8 cellular contexts compared by ENCODE assay signal in the genomic region with DNA sequence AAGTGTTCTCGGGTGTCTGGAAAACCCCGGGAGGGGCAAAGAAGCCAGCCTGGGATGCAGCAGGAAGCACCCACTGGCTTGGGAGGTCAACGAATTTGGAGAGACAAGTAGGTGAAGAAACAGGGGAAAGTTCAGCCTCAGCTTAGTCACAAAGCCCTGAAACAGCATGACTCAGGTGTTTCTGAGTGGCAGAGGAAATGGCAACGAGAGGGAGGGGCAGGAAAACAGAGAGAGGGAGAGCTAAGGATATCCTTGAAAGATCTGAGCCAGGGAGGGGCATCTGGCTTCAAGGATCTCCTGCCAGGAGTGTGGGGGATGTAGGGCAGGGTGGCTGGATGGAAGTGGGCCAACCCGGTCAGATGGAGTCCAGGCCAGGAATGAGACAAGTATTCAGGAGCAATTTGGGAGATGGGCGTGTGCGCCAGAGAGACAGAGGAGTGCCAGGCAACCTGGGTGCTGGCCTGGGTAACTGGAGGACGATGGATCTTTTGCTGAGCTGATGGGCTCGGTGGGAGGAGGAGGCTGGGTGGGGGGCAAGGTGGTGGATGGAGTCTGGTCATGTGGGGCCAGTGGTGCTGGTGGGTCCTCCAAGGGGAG. TPM values are rescaled to one million over a fixed set of nuclear protein-coding genes. Genes with fewer than 3 reads are reported as not detected.
DNase-seq lines count a peak whose midpoint lies in the region; ATAC-seq, FAIRE-seq and TF ChIP-seq lines count a peak whose summit lies in the region.

No MANE protein-coding gene starts in this region.

- 32% methylated on average over 9 of the region's 9 CpGs for WGBS in GM12878 (ENCODE audit: insufficient coverage, insufficient replicate concordance, low lambda C conversion rate, missing lambda C conversion rate)
- 36 to 45% (median 39%) methylated on average over 9 of the region's 9 CpGs for WGBS in stomach, 5 donors

- H3K4me1 Mint-ChIP-seq in natural killer cell treated with Interleukin-12 subunit alpha and Interleukin-12 subunit beta and Interleukin-15 and Interleukin-18, amount 100 ng/mL, for 72 hours (ENCODE audit: low read depth in 2 of 2), result peaks cover 5 to 11% of the 10 kb centered on the region in 2 donors
- H3K4me1 Mint-ChIP-seq in natural killer cell, result peaks cover 0 to 7% of the 10 kb centered on the region in 2 donors

- H3K27ac ChIP-seq in GM12878 (ENCODE audit: control insufficient read depth, insufficient read depth) (no peak overlapping the region), stomach (peak overlapping the region; percentile 69 to 91 (median 81)), Karpas-422 (ENCODE audit: low read length) (no peak overlapping the region)

- H3K4me3 ChIP-seq in GM12878 (no peak overlapping the region), stomach (no peak overlapping the region), Karpas-422 (ENCODE audit: low read length) (no peak overlapping the region)

- H3K9me3 Mint-ChIP-seq in natural killer cell treated with Interleukin-12 subunit alpha and Interleukin-12 subunit beta and Interleukin-15 and Interleukin-18, amount 100 ng/mL, for 72 hours, result no peaks in the 10 kb centered on the region
- no peaks in the 10 kb centered on the region for H3K9me3 Mint-ChIP-seq in natural killer cell

- no peaks in the 10 kb centered on the region for H3K27me3 ChIP-seq in GM12878 (replicated peaks in 1 of 2; ENCODE audit: control insufficient read depth in 2 of 2, insufficient read depth in 2 of 2, low read length in 1 of 2)
- H3K27me3 ChIP-seq in stomach, result no peaks in the 10 kb centered on the region
- no peaks in the 10 kb centered on the region for H3K27me3 ChIP-seq in Karpas-422 (ENCODE audit: low read length)

- in situ Hi-C loops in GM12878 (cut with MboI), result no loop called here

- POLR2A ChIA-PET in GM12878 (lab: Charles Lee), result interaction anchor here (0.5 to 1.1 kb wide), 2 partner anchors 56 to 586 kb away, joined by 4 to 5 read pairs; no protein-coding TSS in a partner anchor

- H3K4me2 ChIP-seq in GM12878 (ENCODE audit: control insufficient read depth, insufficient read depth) (no peak overlapping the region), Karpas-422 (ENCODE audit: low read depth, low read length, poor library complexity, severe bottlenecking) (no peak overlapping the region)

- ATAC-seq in natural killer cell treated with Interleukin-12 subunit alpha and Interleukin-12 subunit beta and Interleukin-15 and Interleukin-18, amount 100 ng/mL, for 72 hours, result peak in 1 of 2 donors; percentile 23
- ATAC-seq in natural killer cell (no peak), GM12878 (peak; percentile 64), left colon (peak; percentile 79)

- no peak for FAIRE-seq in GM12878 (lab: Jason Lieb, UNC)

- H3K9ac ChIP-seq in GM12878 (ENCODE audit: control insufficient read depth, insufficient read depth, low read length) (no peak overlapping the region), Karpas-422 (ENCODE audit: low read length) (no peak overlapping the region)

- no peak for TF ChIP-seq RAD21 in GM12878 (IDR thresholded peaks at IDR 0.05; ENCODE audit: insufficient read depth, low read depth, low read length)

- H2AFZ ChIP-seq in GM12878 (ENCODE audit: control insufficient read depth, low read depth, low read length) (peak overlapping the region; percentile 34), Karpas-422 (ENCODE audit: low read length) (no peak overlapping the region)

- TF ChIP-seq POLR2A in GM12878 (IDR thresholded peaks at IDR 0.05; ENCODE audit: low read depth, low read length), result no peak
- no peak for TF ChIP-seq POLR2A in stomach (IDR thresholded peaks at IDR 0.05)

- H3K9me2 ChIP-seq in Karpas-422 (replicated peaks; ENCODE audit: insufficient read depth, low read length), result no peaks in the 10 kb centered on the region

- TF ChIP-seq CTCF in natural killer cell (IDR thresholded peaks at IDR 0.05) (no peak), GM12878 (IDR thresholded peaks at IDR 0.05 in 2 of 3, conservative IDR thresholded peaks at IDR 0.05 in 1 of 3; ENCODE audit: control insufficient read depth in 2 of 3, extremely low read depth in 1 of 3, insufficient read depth in 1 of 3, low read depth in 3 of 3, low read length in 3 of 3) (no peak), stomach (IDR thresholded peaks at IDR 0.05) (no peak)

- SMC1A ChIA-PET in GM12878 (lab: Charles Lee; ENCODE audit: uncharacterized antibody, unreplicated experiment), result interaction anchor here (0.7 to 1.4 kb wide), 2 partner anchors 10 to 35 kb away, joined by 3 read pairs; no protein-coding TSS in a partner anchor

- no peaks in the 10 kb centered on the region for H3K79me2 ChIP-seq in GM12878 (ENCODE audit: control insufficient read depth, insufficient read depth, low read length)
- no peaks in the 10 kb centered on the region for H3K79me2 ChIP-seq in Karpas-422 (ENCODE audit: low read length)

- no peak overlapping the region for H3K4me3 Mint-ChIP-seq in natural killer cell treated with Interleukin-12 subunit alpha and Interleukin-12 subunit beta and Interleukin-15 and Interleukin-18, amount 100 ng/mL, for 72 hours
- H3K4me3 Mint-ChIP-seq in natural killer cell, result no peak overlapping the region

- TF ChIP-seq EP300 in GM12878 (IDR thresholded peaks at IDR 0.05; ENCODE audit: borderline replicate concordance in 1 of 2, control insufficient read depth in 1 of 2, low read depth in 2 of 2, low read length in 2 of 2) (no peak), stomach (IDR thresholded peaks at IDR 0.05) (peak; percentile 62)

- no peaks in the 10 kb centered on the region for H3K36me3 Mint-ChIP-seq in natural killer cell treated with Interleukin-12 subunit alpha and Interleukin-12 subunit beta and Interleukin-15 and Interleukin-18, amount 100 ng/mL, for 72 hours
- no peaks in the 10 kb centered on the region for H3K36me3 Mint-ChIP-seq in natural killer cell

- no peak for DNase-seq in natural killer cell treated with Interleukin-12 subunit alpha and Interleukin-12 subunit beta and Interleukin-15 and Interleukin-18, amount 100 ng/mL, for 72 hours (ENCODE audit: low spot score)
- DNase-seq in natural killer cell (no peak), NOMO-1 treated with dmso at 0.1 percent for 144 hours (lab: John Stamatoyannopoulos, UW; ENCODE audit: unreplicated experiment) (peak; percentile 50), GM12878 (ENCODE audit: low read depth, low spot score) (no peak), left colon (peak; percentile 79 to 89), stomach (peak; percentile 77), ecto neural progenitor cell (ENCODE audit: low spot score) (no peak), Karpas-422 (no peak)

- RAD21 ChIA-PET in GM12878 (lab: Charles Lee; ENCODE audit: unreplicated experiment), result no interaction called here

- H3K27me3 Mint-ChIP-seq in natural killer cell treated with Interleukin-12 subunit alpha and Interleukin-12 subunit beta and Interleukin-15 and Interleukin-18, amount 100 ng/mL, for 72 hours, result peaks cover 6 to 7% of the 10 kb centered on the region in 2 donors
- peaks cover 0 to 6% of the 10 kb centered on the region in 2 donors for H3K27me3 Mint-ChIP-seq in natural killer cell (ENCODE audit: low read depth in 2 of 2)

- H4K20me1 ChIP-seq in GM12878 (ENCODE audit: control insufficient read depth, insufficient read depth) (no peaks in the 10 kb centered on the region), Karpas-422 (ENCODE audit: insufficient read depth, low read depth, low read length) (no peaks in the 10 kb centered on the region)

- H3K9me3 ChIP-seq in GM12878 (replicated peaks; ENCODE audit: control insufficient read depth, insufficient read depth, low read length) (no peaks in the 10 kb centered on the region), stomach (no peaks in the 10 kb centered on the region), Karpas-422 (ENCODE audit: low read length) (no peaks in the 10 kb centered on the region)

- intact Hi-C loops in natural killer cell (cut with micrococcal nuclease), result no loop called here
- intact Hi-C loops in GM12878 (cut with micrococcal nuclease; ENCODE audit: unreplicated experiment), result no loop called here
- intact Hi-C loops in left colon (cut with DNase I, micrococcal nuclease), result no loop called here
- intact Hi-C loops in stomach (cut with DNase I; ENCODE audit: low total_unique reads), result no loop called here

- peak overlapping the region; percentile 44 to 69 for H3K27ac Mint-ChIP-seq in natural killer cell treated with Interleukin-12 subunit alpha and Interleukin-12 subunit beta and Interleukin-15 and Interleukin-18, amount 100 ng/mL, for 72 hours
- no peak overlapping the region for H3K27ac Mint-ChIP-seq in natural killer cell

- no TSS peak for BruUV-seq in GM12878 (replicated peaks; lab: Mats Ljungman, UMichigan)

- CTCF ChIA-PET in GM12878 (lab: Yijun Ruan, JAX), result interaction anchor here (1.2 to 1.7 kb wide), 2 partner anchors 31 to 34 kb away, joined by 4 to 5 read pairs; no protein-coding TSS in a partner anchor

- H3K36me3 ChIP-seq in GM12878 (ENCODE audit: control insufficient read depth in 2 of 2, insufficient read depth in 2 of 2, low read length in 1 of 2), result no peaks in the 10 kb centered on the region
- peaks cover 0 to 25% (median 0%) of the 10 kb centered on the region in 4 donors for H3K36me3 ChIP-seq in stomach
- no peaks in the 10 kb centered on the region for H3K36me3 ChIP-seq in Karpas-422 (ENCODE audit: insufficient read depth, low read length)

- no peaks in the 10 kb centered on the region for H3K4me1 ChIP-seq in GM12878 (ENCODE audit: control insufficient read depth, insufficient read depth, low read length)
- peaks cover 37 to 57% (median 41%) of the 10 kb centered on the region in 4 donors for H3K4me1 ChIP-seq in stomach
- no peaks in the 10 kb centered on the region for H3K4me1 ChIP-seq in Karpas-422 (ENCODE audit: low read length)

RNA-seq across cellular contexts. Expression of a gene that starts 27.2 kb away (rescaled TPM):
- total RNA-seq in natural killer cell treated with Interleukin-12 subunit alpha and Interleukin-12 subunit beta and Interleukin-15 and Interleukin-18, amount 100 ng/mL, for 72 hours, result not detected
- 10 to 100 TPM in 1 of 3 donors, 1 to 10 TPM in 2; 1.6 to 13.2 (median 5.9) TPM for total RNA-seq in natural killer cell
- total RNA-seq in GM12878 (2013; cell fraction: nucleolus; rRNA removed), result 9.8 and 12.0 TPM in 2 replicates
- not detected in 2 replicates for total RNA-seq in GM12878 (2014; rRNA removed)
- total RNA-seq in GM12878 (2014; rRNA removed; fragmentation: Illumina TruSeq; extraction: Trizol), result not detected in 2 replicates
- total RNA-seq in GM12878 (2021), result 1.1 and 1.5 TPM in 2 replicates
- polyA plus RNA-seq in GM12878 (2011; ENCODE audit: low read depth), result not detected
- polyA plus RNA-seq in GM12878 (2011; rRNA removed), result 1.9 and 2.3 TPM in 2 replicates
- 1.4 and 1.5 TPM in 2 replicates for polyA plus RNA-seq in GM12878 (2011; cell fraction: cytosol; rRNA removed)
- polyA plus RNA-seq in GM12878 (2011; cell fraction: nucleus; rRNA removed), result 8.8 and 12.3 TPM in 2 replicates
- 0.13 and 0.61 TPM in 2 replicates for polyA plus RNA-seq in GM12878 (2012)
- 0.21 TPM in 1 of 2 replicates, not detected in the other for polyA plus RNA-seq in GM12878 (2014; fragmentation: Illumina TruSeq; extraction: Trizol)
- not detected for polyA plus RNA-seq in GM12878 (2014; fragmentation: Nextera tagmentation; extraction: Ambion mirVana)
- polyA plus RNA-seq in GM12878 (2014; rRNA removed), result 0.10 TPM in 1 of 2 replicates, not detected in the other
- polyA plus RNA-seq in GM12878 (2016; fragmentation: Nextera tagmentation; extraction: Ambion mirVana), result under 1 TPM in 1 of 2 experiments, not detected in 1; 0.32 TPM
- 3.2 and 4.8 TPM in 2 replicates for polyA minus RNA-seq in GM12878 (2011; rRNA and poly(A)+ RNA removed)
- polyA minus RNA-seq in GM12878 (2011; cell fraction: cytosol; rRNA and poly(A)+ RNA removed), result 1.2 and 1.5 TPM in 2 replicates
- 3.7 and 4.8 TPM in 2 replicates for polyA minus RNA-seq in GM12878 (2011; cell fraction: nucleus; rRNA and poly(A)+ RNA removed)
- total RNA-seq in left colon, result 100 to 1,000 TPM; 251 to 373 TPM
- 1,000 to 10,000 TPM in 1 of 5 donors, 100 to 1,000 TPM in 4; 139 to 1,043 (median 270) TPM for total RNA-seq in stomach
- 10 to 100 TPM; 13.6 to 46.4 (median 23.9) TPM for polyA plus RNA-seq in stomach
- total RNA-seq in Karpas-422 (2014; rRNA removed; shearing (Covaris generic); ENCODE audit: low replicate concordance), result not detected in 2 replicates

RNA-seq across cellular contexts. Expression of a gene that starts 45.8 kb away (rescaled TPM):
- 10 to 100 TPM; 38.4 to 44.7 TPM for total RNA-seq in natural killer cell treated with Interleukin-12 subunit alpha and Interleukin-12 subunit beta and Interleukin-15 and Interleukin-18, amount 100 ng/mL, for 72 hours
- total RNA-seq in natural killer cell (10 to 100 TPM; 22.1 to 32.0 (median 30.8) TPM), GM12878 (2014; rRNA removed) (14.6 and 17.8 TPM in 2 replicates), GM12878 (2014; rRNA removed; fragmentation: Illumina TruSeq; extraction: Trizol) (19.0 and 19.9 TPM in 2 replicates), GM12878 (2021) (20.5 and 21.7 TPM in 2 replicates), left colon (10 to 100 TPM; 23.9 to 28.8 TPM), stomach (10 to 100 TPM in 4 of 5 donors, 1 to 10 TPM in 1; 7.5 to 36.6 (median 23.2) TPM)
- 24.6 and 26.3 TPM in 2 replicates for total RNA-seq in GM12878 (2013; cell fraction: nucleolus; rRNA removed)
- polyA plus RNA-seq in GM12878 (2011; ENCODE audit: low read depth), result 7.0 TPM
- polyA plus RNA-seq in GM12878 (2011; rRNA removed) (19.9 and 24.2 TPM in 2 replicates), GM12878 (2014; fragmentation: Illumina TruSeq; extraction: Trizol) (20.2 and 23.5 TPM in 2 replicates), GM12878 (2014; fragmentation: Nextera tagmentation; extraction: Ambion mirVana) (1 to 10 TPM; 6.7 to 6.9 TPM), GM12878 (2014; rRNA removed) (12.5 and 15.0 TPM in 2 replicates), GM12878 (2016; fragmentation: Nextera tagmentation; extraction: Ambion mirVana) (1 to 10 TPM; 5.9 to 9.6 TPM), stomach (10 to 100 TPM in 2 of 3 donors, 1 to 10 TPM in 1; 8.3 to 18.8 (median 16.0) TPM)
- 10.2 and 12.3 TPM in 2 replicates for polyA plus RNA-seq in GM12878 (2011; cell fraction: cytosol; rRNA removed)
- polyA plus RNA-seq in GM12878 (2011; cell fraction: nucleus; rRNA removed), result 8.4 and 10.6 TPM in 2 replicates
- 8.4 TPM in 2 replicates for polyA plus RNA-seq in GM12878 (2012)
- polyA minus RNA-seq in GM12878 (2011; rRNA and poly(A)+ RNA removed), result 12.7 and 15.8 TPM in 2 replicates
- polyA minus RNA-seq in GM12878 (2011; cell fraction: cytosol; rRNA and poly(A)+ RNA removed), result 5.2 and 6.5 TPM in 2 replicates
- 3.9 and 9.3 TPM in 2 replicates for polyA minus RNA-seq in GM12878 (2011; cell fraction: nucleus; rRNA and poly(A)+ RNA removed)
- 17.1 and 34.1 TPM in 2 replicates for total RNA-seq in Karpas-422 (2014; rRNA removed; shearing (Covaris generic); ENCODE audit: low replicate concordance)

RNA-seq across cellular contexts. Expression of a gene that starts 57.5 kb away (rescaled TPM):
- total RNA-seq in natural killer cell treated with Interleukin-12 subunit alpha and Interleukin-12 subunit beta and Interleukin-15 and Interleukin-18, amount 100 ng/mL, for 72 hours, result 100 to 1,000 TPM in 1 of 2 donors, 10 to 100 TPM in 1; 81.8 to 234 TPM
- 100 to 1,000 TPM; 152 to 213 (median 196) TPM for total RNA-seq in natural killer cell
- 311 TPM in 2 replicates for total RNA-seq in GM12878 (2013; cell fraction: nucleolus; rRNA removed)
- 51.3 and 62.8 TPM in 2 replicates for total RNA-seq in GM12878 (2014; rRNA removed)
- 97.5 and 107 TPM in 2 replicates for total RNA-seq in GM12878 (2014; rRNA removed; fragmentation: Illumina TruSeq; extraction: Trizol)
- total RNA-seq in GM12878 (2021), result 126 and 129 TPM in 2 replicates
- polyA plus RNA-seq in GM12878 (2011; ENCODE audit: low read depth), result 104 TPM
- polyA plus RNA-seq in GM12878 (2011; rRNA removed), result 172 and 341 TPM in 2 replicates
- polyA plus RNA-seq in GM12878 (2011; cell fraction: cytosol; rRNA removed), result 52.4 and 82.3 TPM in 2 replicates
- 342 and 344 TPM in 2 replicates for polyA plus RNA-seq in GM12878 (2011; cell fraction: nucleus; rRNA removed)
- 126 and 131 TPM in 2 replicates for polyA plus RNA-seq in GM12878 (2012)
- polyA plus RNA-seq in GM12878 (2014; fragmentation: Illumina TruSeq; extraction: Trizol), result 176 and 255 TPM in 2 replicates
- 100 to 1,000 TPM; 133 to 164 TPM for polyA plus RNA-seq in GM12878 (2014; fragmentation: Nextera tagmentation; extraction: Ambion mirVana)
- polyA plus RNA-seq in GM12878 (2014; rRNA removed), result 107 and 145 TPM in 2 replicates
- 100 to 1,000 TPM; 153 to 157 TPM for polyA plus RNA-seq in GM12878 (2016; fragmentation: Nextera tagmentation; extraction: Ambion mirVana)
- 16.8 and 20.3 TPM in 2 replicates for polyA minus RNA-seq in GM12878 (2011; rRNA and poly(A)+ RNA removed)
- polyA minus RNA-seq in GM12878 (2011; cell fraction: cytosol; rRNA and poly(A)+ RNA removed), result 15.5 and 17.3 TPM in 2 replicates
- polyA minus RNA-seq in GM12878 (2011; cell fraction: nucleus; rRNA and poly(A)+ RNA removed), result 86.6 and 99.4 TPM in 2 replicates
- 100 to 1,000 TPM in 1 of 2 donors, 10 to 100 TPM in 1; 90.0 to 110 TPM for total RNA-seq in left colon
- total RNA-seq in stomach, result 100 to 1,000 TPM; 170 to 429 (median 221) TPM
- polyA plus RNA-seq in stomach, result 1,000 to 10,000 TPM in 1 of 3 donors, 100 to 1,000 TPM in 1, 10 to 100 TPM in 1; 63.4 to 1,211 (median 106) TPM
- total RNA-seq in Karpas-422 (2014; rRNA removed; shearing (Covaris generic); ENCODE audit: low replicate concordance), result 102 and 142 TPM in 2 replicates

Comparison
In these comparisons a context has a peak if more than half of its experiments do, and no peak if none do; other contexts are left out.
1. H3K27ac Mint-ChIP-seq: peak in natural killer cell treated with Interleukin-12 subunit alpha and Interleukin-12 subunit beta and Interleukin-15 and Interleukin-18, amount 100 ng/mL, for 72 hours (2 of 2); none in natural killer cell (0 of 2).
2. ATAC-seq: peak in GM12878 (single experiment) and left colon (single experiment); none in natural killer cell (0 of 3).
3. DNase-seq: peak in NOMO-1 treated with dmso at 0.1 percent for 144 hours (single experiment), left colon (2 of 2) and stomach (single experiment); none in natural killer cell treated with Interleukin-12 subunit alpha and Interleukin-12 subunit beta and Interleukin-15 and Interleukin-18, amount 100 ng/mL, for 72 hours (single experiment), natural killer cell (single experiment), GM12878 (single experiment), ecto neural progenitor cell (single experiment) and Karpas-422 (single experiment).
4. H3K27ac ChIP-seq: peak in stomach (5 of 5); none in GM12878 (single experiment) and Karpas-422 (single experiment).
5. RNA of a gene that starts 27.2 kb away (total RNA-seq): 251 to 373 TPM in left colon and 139 to 1,043 TPM in stomach; 1.6 to 13.2 TPM in natural killer cell, not detected in natural killer cell treated with Interleukin-12 subunit alpha and Interleukin-12 subunit beta and Interleukin-15 and Interleukin-18, amount 100 ng/mL, for 72 hours, 1.1 to 12.0 TPM in GM12878 and not detected in Karpas-422; every median in the first group is over 4 times any median in the second.